1 cellular context compared by ENCODE assay signal in the genomic region with DNA sequence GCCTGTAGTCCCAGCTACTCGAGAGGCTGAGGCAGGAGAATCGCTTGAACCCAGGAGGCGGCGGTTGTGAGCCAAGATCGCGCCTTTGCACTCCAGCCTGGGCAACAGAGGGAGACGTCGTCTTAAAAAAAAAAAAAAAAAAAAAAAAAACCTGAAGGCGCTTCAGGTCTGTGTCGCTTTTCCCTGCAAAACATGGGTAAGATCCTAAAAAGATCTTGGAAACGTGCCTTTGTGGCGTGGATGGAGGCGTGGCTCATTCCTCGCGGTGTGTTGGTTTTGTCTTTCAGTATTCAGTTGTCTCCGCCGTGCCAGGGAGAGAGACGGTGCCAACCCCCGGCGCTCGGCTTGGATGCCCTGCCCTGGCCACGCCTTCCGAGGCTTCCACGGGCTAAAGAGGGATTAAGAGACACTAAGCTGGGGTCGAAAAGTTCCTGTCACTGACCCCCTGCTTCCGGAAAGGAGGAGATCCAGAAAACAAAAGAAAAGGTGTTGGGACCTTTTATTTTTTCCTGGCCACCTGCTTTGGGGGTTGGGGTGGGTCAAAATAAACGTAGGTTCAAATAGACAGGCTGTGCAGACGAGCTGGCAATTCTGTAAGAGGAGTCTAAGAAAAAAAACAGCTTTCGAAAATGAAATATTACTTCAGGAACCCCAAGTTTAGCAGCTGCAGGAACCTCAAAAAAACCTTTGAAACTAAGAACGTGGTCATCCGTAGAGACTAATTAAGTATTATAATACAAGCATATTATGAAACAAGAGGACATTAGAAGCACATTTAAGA.
TF ChIP-seq lines count a peak whose summit lies in the region.

No MANE protein-coding gene starts in this region.

TF ChIP-seq in GM23338, 12 proteins besides CTCF, POLR2A, EP300 and RAD21 (continued from another document):
- TF ChIP-seq, protein P1, sequence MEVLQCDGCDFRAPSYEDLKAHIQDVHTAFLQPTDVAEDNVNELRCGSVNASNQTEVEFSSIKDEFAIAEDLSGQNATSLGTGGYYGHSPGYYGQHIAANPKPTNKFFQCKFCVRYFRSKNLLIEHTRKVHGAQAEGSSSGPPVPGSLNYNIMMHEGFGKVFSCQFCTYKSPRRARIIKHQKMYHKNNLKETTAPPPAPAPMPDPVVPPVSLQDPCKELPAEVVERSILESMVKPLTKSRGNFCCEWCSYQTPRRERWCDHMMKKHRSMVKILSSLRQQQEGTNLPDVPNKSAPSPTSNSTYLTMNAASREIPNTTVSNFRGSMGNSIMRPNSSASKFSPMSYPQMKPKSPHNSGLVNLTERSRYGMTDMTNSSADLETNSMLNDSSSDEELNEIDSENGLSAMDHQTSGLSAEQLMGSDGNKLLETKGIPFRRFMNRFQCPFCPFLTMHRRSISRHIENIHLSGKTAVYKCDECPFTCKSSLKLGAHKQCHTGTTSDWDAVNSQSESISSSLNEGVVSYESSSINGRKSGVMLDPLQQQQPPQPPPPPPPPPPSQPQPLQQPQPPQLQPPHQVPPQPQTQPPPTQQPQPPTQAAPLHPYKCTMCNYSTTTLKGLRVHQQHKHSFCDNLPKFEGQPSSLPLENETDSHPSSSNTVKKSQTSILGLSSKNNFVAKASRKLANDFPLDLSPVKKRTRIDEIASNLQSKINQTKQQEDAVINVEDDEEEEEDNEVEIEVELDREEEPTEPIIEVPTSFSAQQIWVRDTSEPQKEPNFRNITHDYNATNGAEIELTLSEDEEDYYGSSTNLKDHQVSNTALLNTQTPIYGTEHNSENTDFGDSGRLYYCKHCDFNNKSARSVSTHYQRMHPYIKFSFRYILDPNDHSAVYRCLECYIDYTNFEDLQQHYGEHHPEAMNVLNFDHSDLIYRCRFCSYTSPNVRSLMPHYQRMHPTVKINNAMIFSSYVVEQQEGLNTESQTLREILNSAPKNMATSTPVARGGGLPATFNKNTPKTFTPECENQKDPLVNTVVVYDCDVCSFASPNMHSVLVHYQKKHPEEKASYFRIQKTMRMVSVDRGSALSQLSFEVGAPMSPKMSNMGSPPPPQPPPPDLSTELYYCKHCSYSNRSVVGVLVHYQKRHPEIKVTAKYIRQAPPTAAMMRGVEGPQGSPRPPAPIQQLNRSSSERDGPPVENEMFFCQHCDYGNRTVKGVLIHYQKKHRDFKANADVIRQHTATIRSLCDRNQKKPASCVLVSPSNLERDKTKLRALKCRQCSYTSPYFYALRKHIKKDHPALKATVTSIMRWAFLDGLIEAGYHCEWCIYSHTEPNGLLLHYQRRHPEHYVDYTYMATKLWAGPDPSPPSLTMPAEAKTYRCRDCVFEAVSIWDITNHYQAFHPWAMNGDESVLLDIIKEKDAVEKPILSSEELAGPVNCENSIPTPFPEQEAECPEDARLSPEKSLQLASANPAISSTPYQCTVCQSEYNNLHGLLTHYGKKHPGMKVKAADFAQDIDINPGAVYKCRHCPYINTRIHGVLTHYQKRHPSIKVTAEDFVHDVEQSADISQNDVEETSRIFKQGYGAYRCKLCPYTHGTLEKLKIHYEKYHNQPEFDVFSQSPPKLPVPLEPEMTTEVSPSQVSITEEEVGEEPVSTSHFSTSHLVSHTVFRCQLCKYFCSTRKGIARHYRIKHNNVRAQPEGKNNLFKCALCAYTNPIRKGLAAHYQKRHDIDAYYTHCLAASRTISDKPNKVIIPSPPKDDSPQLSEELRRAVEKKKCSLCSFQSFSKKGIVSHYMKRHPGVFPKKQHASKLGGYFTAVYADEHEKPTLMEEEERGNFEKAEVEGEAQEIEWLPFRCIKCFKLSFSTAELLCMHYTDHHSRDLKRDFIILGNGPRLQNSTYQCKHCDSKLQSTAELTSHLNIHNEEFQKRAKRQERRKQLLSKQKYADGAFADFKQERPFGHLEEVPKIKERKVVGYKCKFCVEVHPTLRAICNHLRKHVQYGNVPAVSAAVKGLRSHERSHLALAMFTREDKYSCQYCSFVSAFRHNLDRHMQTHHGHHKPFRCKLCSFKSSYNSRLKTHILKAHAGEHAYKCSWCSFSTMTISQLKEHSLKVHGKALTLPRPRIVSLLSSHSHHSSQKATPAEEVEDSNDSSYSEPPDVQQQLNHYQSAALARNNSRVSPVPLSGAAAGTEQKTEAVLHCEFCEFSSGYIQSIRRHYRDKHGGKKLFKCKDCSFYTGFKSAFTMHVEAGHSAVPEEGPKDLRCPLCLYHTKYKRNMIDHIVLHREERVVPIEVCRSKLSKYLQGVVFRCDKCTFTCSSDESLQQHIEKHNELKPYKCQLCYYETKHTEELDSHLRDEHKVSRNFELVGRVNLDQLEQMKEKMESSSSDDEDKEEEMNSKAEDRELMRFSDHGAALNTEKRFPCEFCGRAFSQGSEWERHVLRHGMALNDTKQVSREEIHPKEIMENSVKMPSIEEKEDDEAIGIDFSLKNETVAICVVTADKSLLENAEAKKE (CRISPR knock-in tag; IDR thresholded peaks at IDR 0.05) = no peak
- TF ChIP-seq NANOG (IDR thresholded peaks at IDR 0.05; ENCODE audit: borderline replicate concordance) = no peak
- TF ChIP-seq STAT1 (IDR thresholded peaks at IDR 0.05; ENCODE audit: unreplicated experiment) = no peak
- TF ChIP-seq POLR2AphosphoS5 (IDR thresholded peaks at IDR 0.05; ENCODE audit: low read depth) = no peak
- no peak for TF ChIP-seq JUNB (IDR thresholded peaks at IDR 0.05; ENCODE audit: unreplicated experiment)
- TF ChIP-seq, protein P2, sequence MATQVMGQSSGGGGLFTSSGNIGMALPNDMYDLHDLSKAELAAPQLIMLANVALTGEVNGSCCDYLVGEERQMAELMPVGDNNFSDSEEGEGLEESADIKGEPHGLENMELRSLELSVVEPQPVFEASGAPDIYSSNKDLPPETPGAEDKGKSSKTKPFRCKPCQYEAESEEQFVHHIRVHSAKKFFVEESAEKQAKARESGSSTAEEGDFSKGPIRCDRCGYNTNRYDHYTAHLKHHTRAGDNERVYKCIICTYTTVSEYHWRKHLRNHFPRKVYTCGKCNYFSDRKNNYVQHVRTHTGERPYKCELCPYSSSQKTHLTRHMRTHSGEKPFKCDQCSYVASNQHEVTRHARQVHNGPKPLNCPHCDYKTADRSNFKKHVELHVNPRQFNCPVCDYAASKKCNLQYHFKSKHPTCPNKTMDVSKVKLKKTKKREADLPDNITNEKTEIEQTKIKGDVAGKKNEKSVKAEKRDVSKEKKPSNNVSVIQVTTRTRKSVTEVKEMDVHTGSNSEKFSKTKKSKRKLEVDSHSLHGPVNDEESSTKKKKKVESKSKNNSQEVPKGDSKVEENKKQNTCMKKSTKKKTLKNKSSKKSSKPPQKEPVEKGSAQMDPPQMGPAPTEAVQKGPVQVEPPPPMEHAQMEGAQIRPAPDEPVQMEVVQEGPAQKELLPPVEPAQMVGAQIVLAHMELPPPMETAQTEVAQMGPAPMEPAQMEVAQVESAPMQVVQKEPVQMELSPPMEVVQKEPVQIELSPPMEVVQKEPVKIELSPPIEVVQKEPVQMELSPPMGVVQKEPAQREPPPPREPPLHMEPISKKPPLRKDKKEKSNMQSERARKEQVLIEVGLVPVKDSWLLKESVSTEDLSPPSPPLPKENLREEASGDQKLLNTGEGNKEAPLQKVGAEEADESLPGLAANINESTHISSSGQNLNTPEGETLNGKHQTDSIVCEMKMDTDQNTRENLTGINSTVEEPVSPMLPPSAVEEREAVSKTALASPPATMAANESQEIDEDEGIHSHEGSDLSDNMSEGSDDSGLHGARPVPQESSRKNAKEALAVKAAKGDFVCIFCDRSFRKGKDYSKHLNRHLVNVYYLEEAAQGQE (IDR thresholded peaks at IDR 0.05; ENCODE audit: unreplicated experiment) = no peak
- no peak for TF ChIP-seq ZNF331 (CRISPR knock-in tag; IDR thresholded peaks at IDR 0.05; ENCODE audit: low read depth)
- TF ChIP-seq, protein P3, sequence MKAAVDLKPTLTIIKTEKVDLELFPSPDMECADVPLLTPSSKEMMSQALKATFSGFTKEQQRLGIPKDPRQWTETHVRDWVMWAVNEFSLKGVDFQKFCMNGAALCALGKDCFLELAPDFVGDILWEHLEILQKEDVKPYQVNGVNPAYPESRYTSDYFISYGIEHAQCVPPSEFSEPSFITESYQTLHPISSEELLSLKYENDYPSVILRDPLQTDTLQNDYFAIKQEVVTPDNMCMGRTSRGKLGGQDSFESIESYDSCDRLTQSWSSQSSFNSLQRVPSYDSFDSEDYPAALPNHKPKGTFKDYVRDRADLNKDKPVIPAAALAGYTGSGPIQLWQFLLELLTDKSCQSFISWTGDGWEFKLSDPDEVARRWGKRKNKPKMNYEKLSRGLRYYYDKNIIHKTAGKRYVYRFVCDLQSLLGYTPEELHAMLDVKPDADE (IDR thresholded peaks at IDR 0.05) = no peak
- no peak for TF ChIP-seq EZH2phosphoT487 (IDR thresholded peaks at IDR 0.05; ENCODE audit: unreplicated experiment)
